ENCODE assay signal across 1 cellular context in the genomic region with DNA sequence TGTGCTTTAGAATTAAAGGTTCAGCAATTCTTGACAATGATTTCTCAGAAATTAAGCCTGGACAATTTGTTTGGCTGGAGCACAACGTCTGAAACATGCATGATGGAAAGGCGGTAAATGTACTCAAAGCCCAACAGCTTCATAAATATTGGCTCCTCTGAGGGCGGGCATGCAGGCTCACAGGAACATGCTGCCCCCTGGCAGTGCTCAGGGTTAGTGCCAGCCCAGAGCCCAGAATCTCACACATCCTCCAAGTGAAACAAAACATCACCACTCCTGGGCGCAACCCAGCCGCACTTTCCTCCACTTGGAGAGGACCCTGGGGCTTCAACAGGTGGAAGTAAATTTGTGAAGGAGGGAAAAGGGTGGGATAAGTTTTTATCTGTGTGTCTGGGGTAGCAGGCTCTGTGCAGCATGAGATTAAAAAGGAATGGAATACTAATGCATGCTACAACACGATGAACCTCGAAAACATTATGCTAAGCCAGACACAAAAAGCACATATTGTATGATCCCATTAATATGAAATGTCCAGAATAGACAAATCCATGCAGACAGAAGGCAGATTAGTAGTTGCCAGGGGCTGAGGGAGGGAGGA.
TF ChIP-seq lines count a peak whose summit lies in the region.

No MANE protein-coding gene starts in this region.

TF ChIP-seq in H1, 55 proteins besides CTCF, POLR2A, EP300 and RAD21:
- no peak for TF ChIP-seq KDM1A (IDR thresholded peaks at IDR 0.05; ENCODE audit: borderline replicate concordance, low read length)
- TF ChIP-seq JUND (IDR thresholded peaks at IDR 0.05; ENCODE audit: low read length) = no peak
- no peak for TF ChIP-seq CREB1 (IDR thresholded peaks at IDR 0.05)
- no peak for TF ChIP-seq TCF12 (IDR thresholded peaks at IDR 0.05; ENCODE audit: low read depth, low read length)
- no peak for TF ChIP-seq SIRT6 (IDR thresholded peaks at IDR 0.05; ENCODE audit: low read length)
- TF ChIP-seq GTF2F1 (IDR thresholded peaks at IDR 0.05; ENCODE audit: borderline replicate concordance, low read depth, low read length) = no peak
- TF ChIP-seq MAFK (IDR thresholded peaks at IDR 0.05; ENCODE audit: low read depth, low read length) = no peak
- TF ChIP-seq TEAD4 (IDR thresholded peaks at IDR 0.05; ENCODE audit: low read depth, low read length) = no peak
- no peak for TF ChIP-seq RXRA (IDR thresholded peaks at IDR 0.05; ENCODE audit: insufficient read depth, low read depth, low read length)
- no peak for TF ChIP-seq RFX5 (IDR thresholded peaks at IDR 0.05; ENCODE audit: borderline replicate concordance, low read depth, low read length)
